ENCODE assay signal across 20 cellular contexts in genomic region chr7:136274636-136275345, GRCh38.
A peak's percentile ranks its signal among the peaks of the same experiment; 100 is the strongest.
DNase-seq lines count a peak whose midpoint lies in the region; ATAC-seq, FAIRE-seq and TF ChIP-seq lines count a peak whose summit lies in the region.
"Had no signal": no experiment of that assay in that cellular context is flagged by ENCODE, and none has a peak within 500 bp of the region (broad histone marks: within the 10 kb centered on the region; RNA-seq: fewer than 3 reads in every experiment).

No MANE protein-coding gene starts in this region.

- intact Hi-C loops in A673 (cut with micrococcal nuclease; ENCODE audit: unreplicated experiment) (loop anchor here (2.0 to 10.0 kb wide), 2 partner anchors 122 to 470 kb away; no protein-coding TSS in a partner anchor), K562 (cut with micrococcal nuclease) (no loop called here)

- H3K4me3 ChIP-seq in A673 (ENCODE audit: low read depth, low read length, poor library complexity, severe bottlenecking), result no peak overlapping the region
- no peak overlapping the region for H3K4me3 ChIP-seq in HEK293 (ENCODE audit: low read depth, low read length)
- no peak overlapping the region for H3K4me3 ChIP-seq in K562
- H3K4me3 ChIP-seq: A549, BLaER1 had no signal

- in situ Hi-C loops in K562 (cut with MboI), result no loop called here

- H3K27ac ChIP-seq in A673 (ENCODE audit: low read depth, low read length, poor library complexity, severe bottlenecking) (peak overlapping the region; percentile 42), HEK293 (ENCODE audit: extremely low read depth, low read depth, low read length) (no peak overlapping the region), K562 (ENCODE audit: extremely low read depth, low read depth, low read length) (no peak overlapping the region)
- H3K27ac ChIP-seq: 22Rv1, A549, BLaER1 had no signal

- peak; percentile 61 for DNase-seq in A673 (ENCODE audit: low spot score)
- no peak for DNase-seq in K562 (ENCODE audit: extremely low read depth in 1 of 4, low spot score in 3 of 4)
- no peak for DNase-seq in activated naive CD4-positive, alpha-beta T cell treated with anti-CD3 and anti-CD28 coated beads, Interleukin-2, amount 50 U/mL, for 72 hours (ENCODE audit: low spot score in 2 of 2)
- DNase-seq: ACHN; BE2C; C1 segment of cervical spinal cord; CD4-positive, alpha-beta memory T cell; CD4-positive, CD25-positive, alpha-beta regulatory T cell; CD8-positive, alpha-beta memory T cell; COR-L47; DMS79 treated with DMSO at 0.1 percent for 48 hours; GF-D8 had no signal

- H3K36me3 Mint-ChIP-seq in activated naive CD4-positive, alpha-beta T cell treated with anti-CD3 and anti-CD28 coated beads, Interleukin-2, amount 50 U/mL, for 72 hours, result no peaks in the 10 kb centered on the region
- H3K36me3 Mint-ChIP-seq: CD14-positive monocyte; CD4-positive, alpha-beta memory T cell; CD4-positive, CD25-positive, alpha-beta regulatory T cell; CD8-positive, alpha-beta memory T cell had no signal

- no peak for TF ChIP-seq RAD21 in K562 (CRISPR knock-in tag; conservative IDR thresholded peaks at IDR 0.05 in 1 of 2, IDR thresholded peaks at IDR 0.05 in 1 of 2)

- H3K27me3 ChIP-seq in A673 (replicated peaks; ENCODE audit: insufficient read depth, low read depth, low read length, poor library complexity) (no peaks in the 10 kb centered on the region), K562 (ENCODE audit: control insufficient read depth in 2 of 2, insufficient read depth in 2 of 2, low read length in 2 of 2) (no peaks in the 10 kb centered on the region)
- H3K27me3 ChIP-seq: BE2C, BLaER1 had no signal

- H3K4me1 ChIP-seq in A673 (ENCODE audit: insufficient read depth, low read length, poor library complexity, severe bottlenecking) (peaks cover 29% of the 10 kb centered on the region), HEK293 (ENCODE audit: control insufficient read depth, insufficient read depth, low read length) (no peaks in the 10 kb centered on the region), K562 (replicated peaks in 1 of 2; ENCODE audit: control insufficient read depth in 2 of 2, insufficient read depth in 2 of 2, low read length in 2 of 2) (no peaks in the 10 kb centered on the region)
- H3K4me1 ChIP-seq: A549, BLaER1 had no signal

- H2AFZ ChIP-seq in K562 (ENCODE audit: low read depth, low read length), result no peak overlapping the region

- WGBS in K562 (ENCODE audit: insufficient coverage, low coverage, missing lambda C conversion rate), result 0% methylated on average over 1 of the region's 1 CpG

- no peak for TF ChIP-seq EP300 in K562 (IDR thresholded peaks at IDR 0.05; ENCODE audit: low read length)

- no TSS peak for BruUV-seq in A673 (replicated peaks; lab: Mats Ljungman, UMichigan)
- BruUV-seq in K562 (replicated peaks; lab: Mats Ljungman, UMichigan), result no TSS peak

- H3K4me2 ChIP-seq in K562 (ENCODE audit: insufficient read depth, low read length), result no peak overlapping the region
- H3K4me2 ChIP-seq: A549, BLaER1 had no signal

- H4K20me1 ChIP-seq in K562 (replicated peaks; ENCODE audit: control insufficient read depth, insufficient read depth, low read length), result no peaks in the 10 kb centered on the region
- H4K20me1 ChIP-seq: BLaER1 had no signal

- H3K9ac ChIP-seq in K562 (ENCODE audit: insufficient read depth in 1 of 2, low read depth in 2 of 2, low read length in 2 of 2), result no peak overlapping the region
- H3K9ac ChIP-seq: BLaER1 had no signal

- TF ChIP-seq POLR2A in K562 (conservative IDR thresholded peaks at IDR 0.05), result no peak

- H3K79me2 ChIP-seq in K562 (ENCODE audit: control insufficient read depth, insufficient read depth, low read length), result no peaks in the 10 kb centered on the region

- FAIRE-seq in K562 (lab: Jason Lieb, UNC), result no peak
- FAIRE-seq: A549, G401.6, GM12891 had no signal

- TF ChIP-seq CTCF in A673 (conservative IDR thresholded peaks at IDR 0.05; ENCODE audit: low read depth, low read length) (no peak), HEK293 (tag by site-specific recombination; IDR thresholded peaks at IDR 0.05) (no peak), K562 (IDR thresholded peaks at IDR 0.05 in 2 of 3, conservative IDR thresholded peaks at IDR 0.05 in 1 of 3; ENCODE audit: insufficient read depth in 2 of 3, low read depth in 1 of 3, low read length in 3 of 3) (no peak)

- ATAC-seq in K562 (no peak), GM18870 (IDR thresholded peaks at IDR 0.05; ENCODE audit: unreplicated experiment) (no peak)
- no peak for ATAC-seq in activated naive CD4-positive, alpha-beta T cell treated with anti-CD3 and anti-CD28 coated beads, Interleukin-2, amount 50 U/mL, for 72 hours
- ATAC-seq: A549 had no signal

- H3K9me3 ChIP-seq in A673 (ENCODE audit: low read depth, low read length, poor library complexity, severe bottlenecking) (no peaks in the 10 kb centered on the region), HEK293 (ENCODE audit: control insufficient read depth, insufficient read depth, low read depth, low read length) (no peaks in the 10 kb centered on the region), K562 (replicated peaks; ENCODE audit: control insufficient read depth, insufficient read depth, low read depth, low read length) (no peaks in the 10 kb centered on the region)
- H3K9me3 ChIP-seq: A549, BLaER1 had no signal

- CTCF ChIA-PET in A673 (lab: Charles Lee), result interaction anchor here (1.0 kb wide), 1 partner anchor 915 kb away, joined by 4 read pairs; no protein-coding TSS in a partner anchor
- CTCF ChIA-PET in HEK293 (lab: Yijun Ruan, JAX), result no interaction called here
- CTCF ChIA-PET in K562 (lab: Yijun Ruan, JAX; ENCODE audit: low intra/inter-chr PET ratio), result no interaction called here

- no peak overlapping the region for H3K27ac Mint-ChIP-seq in activated naive CD4-positive, alpha-beta T cell treated with anti-CD3 and anti-CD28 coated beads, Interleukin-2, amount 50 U/mL, for 72 hours
- H3K27ac Mint-ChIP-seq: CD14-positive monocyte; CD4-positive, alpha-beta memory T cell; CD4-positive, CD25-positive, alpha-beta regulatory T cell; CD8-positive, alpha-beta memory T cell had no signal

- H3K9me1 ChIP-seq in K562 (ENCODE audit: control insufficient read depth, insufficient read depth, low read length), result no peaks in the 10 kb centered on the region

- POLR2A ChIA-PET in A673 (lab: Charles Lee; ENCODE audit: low non-redundant PET) (interaction anchor here (1.4 kb wide), 1 partner anchor 121 kb away, joined by 24 read pairs; no protein-coding TSS in a partner anchor), HEK293 (lab: Yijun Ruan, JAX) (no interaction called here), K562 (lab: Yijun Ruan, JAX) (no interaction called here)

- peaks cover 0 to 5% of the 10 kb centered on the region in 2 donors for H3K9me3 Mint-ChIP-seq in activated naive CD4-positive, alpha-beta T cell treated with anti-CD3 and anti-CD28 coated beads, Interleukin-2, amount 50 U/mL, for 72 hours

- H3K36me3 ChIP-seq in A673 (ENCODE audit: insufficient read depth, low read length, poor library complexity, severe bottlenecking) (no peaks in the 10 kb centered on the region), HEK293 (ENCODE audit: control insufficient read depth in 2 of 2, insufficient read depth in 1 of 2, low read length in 2 of 2) (no peaks in the 10 kb centered on the region), K562 (ENCODE audit: control insufficient read depth, insufficient read depth, low read length) (no peaks in the 10 kb centered on the region)
- H3K36me3 ChIP-seq: BE2C, BLaER1 had no signal

TF ChIP-seq in K562, 482 proteins besides CTCF, POLR2A, EP300 and RAD21:
- TF ChIP-seq SMARCA5 (IDR thresholded peaks at IDR 0.05) (no peak), CTCFL (IDR thresholded peaks at IDR 0.05; ENCODE audit: borderline replicate concordance, insufficient read depth, low read depth, low read length, poor library complexity, severe bottlenecking) (no peak), ZNF512 (tag; IDR thresholded peaks at IDR 0.05) (peak; percentile 91), ZNF224 (CRISPR knock-in tag; IDR thresholded peaks at IDR 0.05) (no peak), MNT (conservative IDR thresholded peaks at IDR 0.05) (no peak), U2AF1 (optimal IDR thresholded peaks at IDR 0.05; ENCODE audit: low read depth, low read length) (peak; percentile 20)
